In genomic region chr22:25012743-25013142, GRCh38 we compare ENCODE assay signal across 22 cellular contexts.
DNase-seq lines count a peak whose midpoint lies in the region; ATAC-seq and TF ChIP-seq lines count a peak whose summit lies in the region.
"Had no signal": no experiment of that assay in that cellular context is flagged by ENCODE, and none has a peak within 500 bp of the region (broad histone marks: within the 10 kb centered on the region; RNA-seq: fewer than 3 reads in every experiment).

No MANE protein-coding gene starts in this region.

- H4K20me1 ChIP-seq in smooth muscle cell (ENCODE audit: low read depth) = no peaks in the 10 kb centered on the region

- WGBS in smooth muscle cell (ENCODE audit: low lambda C conversion rate) = 68% methylated on average over 2 of the region's 2 CpGs

- no peak overlapping the region for H2AFZ ChIP-seq in smooth muscle cell (ENCODE audit: low read depth)
- H2AFZ ChIP-seq: PC-9 had no signal

- TF ChIP-seq CTCF in smooth muscle cell (IDR thresholded peaks at IDR 0.05; ENCODE audit: borderline replicate concordance, insufficient read depth, poor library complexity, severe bottlenecking) = no peak

- H3K79me2 ChIP-seq in smooth muscle cell (ENCODE audit: low read depth) = no peaks in the 10 kb centered on the region

- no peaks in the 10 kb centered on the region for H3K36me3 Mint-ChIP-seq in immature natural killer cell
- H3K36me3 Mint-ChIP-seq: activated naive CD4-positive, alpha-beta T cell treated with anti-CD3 and anti-CD28 coated beads, Interleukin-2, amount 10 ng/mL, durations not matched to agents 7 days and 5 days had no signal

- peaks cover 2 to 7% (median 4%) of the 10 kb centered on the region in 3 donors for H3K27me3 Mint-ChIP-seq in immature natural killer cell (ENCODE audit: low read depth in 3 of 3)
- H3K27me3 Mint-ChIP-seq: dendritic cell treated with granulocyte-macrophage colony-stimulating factor and Interleukin-4, amounts not matched to agents 40 ng/mL and 50 ng/mL, for 4 days had no signal

- H3K4me1 Mint-ChIP-seq in immature natural killer cell = no peaks in the 10 kb centered on the region

- DNase-seq in ELF-1 (ENCODE audit: low read depth, low spot score) = peak; percentile 37
- peak; percentile 26 for DNase-seq in NCI-H69 (lab: John Stamatoyannopoulos, UW)
- no peak for DNase-seq in smooth muscle cell (lab: John Stamatoyannopoulos, UW; ENCODE audit: unreplicated experiment)
- no peak for DNase-seq in immature natural killer cell
- no peak for DNase-seq in DMS 273 (lab: John Stamatoyannopoulos, UW; ENCODE audit: unreplicated experiment)
- DNase-seq: activated CD4-positive, CD25-positive, alpha-beta regulatory T cell; activated CD8-positive, alpha-beta T cell treated with anti-CD3 and anti-CD28 coated beads, Interleukin-2, amount 10 ng/mL, durations not matched to agents 7 days and 5 days; activated naive CD4-positive, alpha-beta T cell treated with anti-CD3 and anti-CD28 coated beads, Interleukin-2, amount 10 ng/mL, durations not matched to agents 7 days and 5 days; activated T-cell treated with anti-CD3 and anti-CD28 coated beads, Interleukin-2, amount 50 U/mL, for 24 hours; hypothalamus; Kasumi-1; NCI-H1417 treated with DMSO at 0.1 percent for 48 hours; NCI-H2171 treated with DMSO at 0.1 percent for 48 hours; NCI-H774; PC-9; SK-N-SH; testis had no signal

- no peak overlapping the region for H3K4me3 Mint-ChIP-seq in immature natural killer cell
- H3K4me3 Mint-ChIP-seq: activated CD8-positive, alpha-beta T cell treated with anti-CD3 and anti-CD28 coated beads, Interleukin-2, amount 10 ng/mL, durations not matched to agents 7 days and 5 days; activated naive CD4-positive, alpha-beta T cell treated with anti-CD3 and anti-CD28 coated beads, Interleukin-2, amount 10 ng/mL, durations not matched to agents 7 days and 5 days; activated T-cell treated with anti-CD3 and anti-CD28 coated beads, Interleukin-2, amount 50 U/mL, for 24 hours; dendritic cell treated with granulocyte-macrophage colony-stimulating factor and Interleukin-4, amounts not matched to agents 40 ng/mL and 50 ng/mL, for 4 days; T-helper 2 cell treated with Interferon-gamma antibody and Interleukin-4, amounts not matched to agents 5 μg/mL and 100 μg/mL, for 36 hours had no signal

- H3K4me1 ChIP-seq in iPS-18a (ENCODE audit: control insufficient read depth, low read depth, low read length) = peaks cover 12% of the 10 kb centered on the region
- H3K4me1 ChIP-seq in smooth muscle cell (ENCODE audit: low read depth) = peaks cover 5% of the 10 kb centered on the region
- H3K4me1 ChIP-seq: testis had no signal

- H3K27ac ChIP-seq in iPS-18a (ENCODE audit: low read length) = peak overlapping the region; percentile 22
- no peak overlapping the region for H3K27ac ChIP-seq in smooth muscle cell (ENCODE audit: low read depth)
- H3K27ac ChIP-seq: neutrophil, PC-9 had no signal

- ATAC-seq in activated CD4-positive, CD25-positive, alpha-beta regulatory T cell treated with anti-CD3 and anti-CD28 coated beads, Interleukin-2, amount 50 U/mL, for 24 hours = no peak
- ATAC-seq: activated CD8-positive, alpha-beta T cell treated with anti-CD3 and anti-CD28 coated beads, Interleukin-2, amount 10 ng/mL, durations not matched to agents 7 days and 5 days had no signal

- H3K27ac Mint-ChIP-seq in immature natural killer cell = no peak overlapping the region
- H3K27ac Mint-ChIP-seq: activated CD8-positive, alpha-beta T cell treated with anti-CD3 and anti-CD28 coated beads, Interleukin-2, amount 10 ng/mL, durations not matched to agents 7 days and 5 days; activated naive CD4-positive, alpha-beta T cell treated with anti-CD3 and anti-CD28 coated beads, Interleukin-2, amount 10 ng/mL, durations not matched to agents 7 days and 5 days; activated T-cell treated with anti-CD3 and anti-CD28 coated beads, Interleukin-2, amount 50 U/mL, for 24 hours; dendritic cell treated with granulocyte-macrophage colony-stimulating factor and Interleukin-4, amounts not matched to agents 40 ng/mL and 50 ng/mL, for 4 days; T-helper 2 cell treated with Interferon-gamma antibody and Interleukin-4, amounts not matched to agents 5 μg/mL and 100 μg/mL, for 36 hours had no signal

- H3K9me3 Mint-ChIP-seq in immature natural killer cell = no peaks in the 10 kb centered on the region
- H3K9me3 Mint-ChIP-seq: activated naive CD4-positive, alpha-beta T cell treated with anti-CD3 and anti-CD28 coated beads, Interleukin-2, amount 10 ng/mL, durations not matched to agents 7 days and 5 days; activated T-cell treated with anti-CD3 and anti-CD28 coated beads, Interleukin-2, amount 50 U/mL, for 24 hours; dendritic cell treated with granulocyte-macrophage colony-stimulating factor and Interleukin-4, amounts not matched to agents 40 ng/mL and 50 ng/mL, for 4 days; T-helper 2 cell treated with Interferon-gamma antibody and Interleukin-4, amounts not matched to agents 5 μg/mL and 100 μg/mL, for 36 hours had no signal

- H3K4me2 ChIP-seq in smooth muscle cell = no peak overlapping the region
- H3K4me2 ChIP-seq: PC-9, SK-N-SH had no signal

- no peaks in the 10 kb centered on the region for H3K9me3 ChIP-seq in iPS-18a (ENCODE audit: control insufficient read depth, low read depth, low read length)
- no peaks in the 10 kb centered on the region for H3K9me3 ChIP-seq in smooth muscle cell (replicated peaks; ENCODE audit: low read depth)
- H3K9me3 ChIP-seq: neutrophil, SK-N-SH, testis had no signal

- peaks cover 8% of the 10 kb centered on the region for H3F3A ChIP-seq in smooth muscle cell (ENCODE audit: low read depth)

- H3K36me3 ChIP-seq in iPS-18a (ENCODE audit: control insufficient read depth, low read depth, low read length) (no peaks in the 10 kb centered on the region), smooth muscle cell (ENCODE audit: low read depth) (no peaks in the 10 kb centered on the region)
- H3K36me3 ChIP-seq: neutrophil had no signal

- H3K4me3 ChIP-seq in iPS-18a (ENCODE audit: low read length) (no peak overlapping the region), smooth muscle cell (no peak overlapping the region)
- H3K4me3 ChIP-seq: PC-9, testis had no signal

- no peak overlapping the region for H3K9ac ChIP-seq in iPS-18a (ENCODE audit: low read length)
- H3K9ac ChIP-seq in smooth muscle cell (ENCODE audit: low read depth) = peak overlapping the region; percentile 13
- H3K9ac ChIP-seq: SK-N-SH had no signal

- H3K27me3 ChIP-seq in iPS-18a (ENCODE audit: control insufficient read depth, insufficient read depth, low read length) = no peaks in the 10 kb centered on the region
- H3K27me3 ChIP-seq in smooth muscle cell (ENCODE audit: low read depth) = no peaks in the 10 kb centered on the region
- H3K27me3 ChIP-seq: neutrophil, testis had no signal

Comparison
In these comparisons a context has a peak if more than half of its experiments do, and no peak if none do; other contexts are left out.
1. DNase-seq: peak in ELF-1 (single experiment) and NCI-H69 (single experiment); none in smooth muscle cell (single experiment), immature natural killer cell (0 of 3) and DMS 273 (single experiment).